15 cellular contexts compared by ENCODE assay signal in genomic region chr4:30801876-30802275, GRCh38.
"Had no signal": no experiment of that assay in that cellular context is flagged by ENCODE, and none has a peak within 500 bp of the region (broad histone marks: within the 10 kb centered on the region; RNA-seq: fewer than 3 reads in every experiment).

No MANE protein-coding gene starts in this region.

- H3K4me1 ChIP-seq: adrenal gland, body of pancreas, parathyroid adenoma had no signal

- H3K9ac ChIP-seq: parathyroid adenoma had no signal

- H3K4me2 ChIP-seq: smooth muscle cell had no signal

- H2AFZ ChIP-seq: parathyroid adenoma had no signal

- DNase-seq: activated CD4-positive, alpha-beta T cell treated with anti-CD3 and anti-CD28 coated beads for 48 hours; activated CD8-positive, alpha-beta memory T cell treated with anti-CD3 and anti-CD28 coated beads for 24 hours; activated naive CD4-positive, alpha-beta T cell treated with anti-CD3 and anti-CD28 coated beads, Interleukin-2, amount 10 ng/mL, durations not matched to agents 7 days and 5 days; adrenal gland; body of pancreas; cerebellar nuclear complex; dermis blood vessel endothelial cell; head of caudate nucleus had no signal

- H3K79me2 ChIP-seq: parathyroid adenoma had no signal

- H3K4me1 Mint-ChIP-seq: activated naive CD4-positive, alpha-beta T cell treated with anti-CD3 and anti-CD28 coated beads, Interleukin-2, amount 10 ng/mL, durations not matched to agents 7 days and 5 days; neural crest cell; stimulated activated effector memory CD8-positive, alpha-beta T cell treated with anti-CD3 and anti-CD28 coated beads, Interleukin-12 subunit alpha, Interleukin-12 subunit beta, amount 100 ng/mL, for 72 hours had no signal

- H3K36me3 ChIP-seq: adrenal gland, tibial nerve had no signal

- ATAC-seq: body of pancreas; stimulated activated effector memory CD8-positive, alpha-beta T cell treated with anti-CD3 and anti-CD28 coated beads, Interleukin-12 subunit alpha, Interleukin-12 subunit beta, amount 100 ng/mL, for 72 hours had no signal

- H3K27ac Mint-ChIP-seq: activated naive CD4-positive, alpha-beta T cell treated with anti-CD3 and anti-CD28 coated beads, Interleukin-2, amount 10 ng/mL, durations not matched to agents 7 days and 5 days; activated T-helper 2 cell treated with anti-CD3 and anti-CD28 coated beads, Interferon-gamma antibody, Interleukin-2, Interleukin-4, amounts not matched to agents 10 μg/mL and 5 μg/mL and 100 μg/mL, durations not matched to agents 14 hours and 24 hours and 36 hours; stimulated activated effector memory CD8-positive, alpha-beta T cell treated with anti-CD3 and anti-CD28 coated beads, Interleukin-12 subunit alpha, Interleukin-12 subunit beta, amount 100 ng/mL, for 72 hours; T-helper 1 cell treated with Interleukin-12 subunit alpha and Interleukin-12 subunit beta and Interleukin-4 antibody, amounts not matched to agents 30 μg/mL and 1 μg/mL, for 36 hours had no signal

- H3K9me3 ChIP-seq: adrenal gland, body of pancreas, tibial nerve had no signal

- H3K4me3 Mint-ChIP-seq: activated naive CD4-positive, alpha-beta T cell treated with anti-CD3 and anti-CD28 coated beads, Interleukin-2, amount 10 ng/mL, durations not matched to agents 7 days and 5 days; neural crest cell; stimulated activated effector memory CD8-positive, alpha-beta T cell treated with anti-CD3 and anti-CD28 coated beads, Interleukin-12 subunit alpha, Interleukin-12 subunit beta, amount 100 ng/mL, for 72 hours; T-helper 1 cell treated with Interleukin-12 subunit alpha and Interleukin-12 subunit beta and Interleukin-4 antibody, amounts not matched to agents 30 μg/mL and 1 μg/mL, for 36 hours had no signal

- H3K27ac ChIP-seq: adrenal gland, body of pancreas, parathyroid adenoma, tibial nerve had no signal

- H3K27me3 Mint-ChIP-seq: activated naive CD4-positive, alpha-beta T cell treated with anti-CD3 and anti-CD28 coated beads, Interleukin-2, amount 10 ng/mL, durations not matched to agents 7 days and 5 days had no signal

- H3K27me3 ChIP-seq: adrenal gland, body of pancreas, tibial nerve had no signal

- H3K4me3 ChIP-seq: adrenal gland, body of pancreas, smooth muscle cell, tibial nerve had no signal

- H3K36me3 Mint-ChIP-seq: activated naive CD4-positive, alpha-beta T cell treated with anti-CD3 and anti-CD28 coated beads, Interleukin-2, amount 10 ng/mL, durations not matched to agents 7 days and 5 days; stimulated activated effector memory CD8-positive, alpha-beta T cell treated with anti-CD3 and anti-CD28 coated beads, Interleukin-12 subunit alpha, Interleukin-12 subunit beta, amount 100 ng/mL, for 72 hours had no signal
